ENCODE assay signal across 18 cellular contexts in genomic region chr11:115134886-115135285, GRCh38.
"Had no signal": no experiment of that assay in that cellular context is flagged by ENCODE, and none has a peak within 500 bp of the region (broad histone marks: within the 10 kb centered on the region; RNA-seq: fewer than 3 reads in every experiment).

No MANE protein-coding gene starts in this region.

- H3K4me1 ChIP-seq: colonic mucosa, esophagus muscularis mucosa, sigmoid colon, upper lobe of right lung had no signal

- DNase-seq: activated CD4-positive, alpha-beta T cell treated with anti-CD3 and anti-CD28 coated beads, Interleukin-2, amount 10 ng/mL, durations not matched to agents 24 days and 14 days; activated CD4-positive, CD25-positive, alpha-beta regulatory T cell; activated CD8-positive, alpha-beta memory T cell treated with anti-CD3 and anti-CD28 coated beads, Interleukin-2, amount 50 U/mL, for 48 hours; activated CD8-positive, alpha-beta T cell treated with anti-CD3 and anti-CD28 coated beads, Interleukin-2, amount 10 ng/mL, durations not matched to agents 7 days and 5 days; activated gamma-delta T cell; activated T-cell treated with anti-CD3 and anti-CD28 coated beads, Interleukin-2, amount 50 U/mL, for 72 hours; colonic mucosa; hypothalamus; kidney glomerular epithelial cell; mesendoderm; nephron progenitor cell; sigmoid colon; upper lobe of right lung had no signal

- H3K27me3 Mint-ChIP-seq: activated CD4-positive, alpha-beta T cell treated with anti-CD3 and anti-CD28 coated beads, Interleukin-2, amount 10 ng/mL, durations not matched to agents 24 days and 14 days had no signal

- H3K9me3 ChIP-seq: colonic mucosa, esophagus muscularis mucosa, sigmoid colon, thoracic aorta, upper lobe of right lung had no signal

- H3K4me3 Mint-ChIP-seq: activated CD4-positive, alpha-beta T cell treated with anti-CD3 and anti-CD28 coated beads, Interleukin-2, amount 10 ng/mL, durations not matched to agents 24 days and 14 days; activated CD8-positive, alpha-beta T cell treated with anti-CD3 and anti-CD28 coated beads, Interleukin-2, amount 10 ng/mL, durations not matched to agents 7 days and 5 days; activated T-cell treated with anti-CD3 and anti-CD28 coated beads, Interleukin-2, amount 50 U/mL, for 72 hours; nephron progenitor cell; stimulated activated effector memory CD8-positive, alpha-beta T cell treated with anti-CD3 and anti-CD28 coated beads, Interleukin-12 subunit alpha, Interleukin-12 subunit beta, amount 100 ng/mL, for 72 hours had no signal

- H3K4me3 ChIP-seq: cardiac muscle cell, colonic mucosa, esophagus muscularis mucosa, sigmoid colon, thoracic aorta, upper lobe of right lung had no signal

- H3K36me3 ChIP-seq: cardiac muscle cell, colonic mucosa, esophagus muscularis mucosa, sigmoid colon, thoracic aorta, upper lobe of right lung had no signal

- H3K9me3 Mint-ChIP-seq: activated CD4-positive, alpha-beta T cell treated with anti-CD3 and anti-CD28 coated beads, Interleukin-2, amount 10 ng/mL, durations not matched to agents 24 days and 14 days; activated T-cell treated with anti-CD3 and anti-CD28 coated beads, Interleukin-2, amount 50 U/mL, for 72 hours; nephron progenitor cell; stimulated activated effector memory CD8-positive, alpha-beta T cell treated with anti-CD3 and anti-CD28 coated beads, Interleukin-12 subunit alpha, Interleukin-12 subunit beta, amount 100 ng/mL, for 72 hours had no signal

- H3K36me3 Mint-ChIP-seq: activated naive CD4-positive, alpha-beta T cell treated with anti-CD3 and anti-CD28 coated beads, Interleukin-2, amount 50 U/mL, for 72 hours; stimulated activated effector memory CD8-positive, alpha-beta T cell treated with anti-CD3 and anti-CD28 coated beads, Interleukin-12 subunit alpha, Interleukin-12 subunit beta, amount 100 ng/mL, for 72 hours had no signal

- H3K27ac ChIP-seq: cardiac muscle cell, colonic mucosa, esophagus muscularis mucosa, sigmoid colon, thoracic aorta, upper lobe of right lung had no signal

- H3K27ac Mint-ChIP-seq: activated CD4-positive, alpha-beta T cell treated with anti-CD3 and anti-CD28 coated beads, Interleukin-2, amount 10 ng/mL, durations not matched to agents 24 days and 14 days; activated CD8-positive, alpha-beta T cell treated with anti-CD3 and anti-CD28 coated beads, Interleukin-2, amount 10 ng/mL, durations not matched to agents 7 days and 5 days; activated naive CD4-positive, alpha-beta T cell treated with anti-CD3 and anti-CD28 coated beads, Interleukin-2, amount 50 U/mL, for 72 hours; activated T-cell treated with anti-CD3 and anti-CD28 coated beads, Interleukin-2, amount 50 U/mL, for 72 hours; nephron progenitor cell; stimulated activated effector memory CD8-positive, alpha-beta T cell treated with anti-CD3 and anti-CD28 coated beads, Interleukin-12 subunit alpha, Interleukin-12 subunit beta, amount 100 ng/mL, for 72 hours had no signal

- ATAC-seq: activated CD8-positive, alpha-beta T cell treated with anti-CD3 and anti-CD28 coated beads, Interleukin-2, amount 10 ng/mL, durations not matched to agents 7 days and 5 days; activated naive CD4-positive, alpha-beta T cell treated with anti-CD3 and anti-CD28 coated beads, Interleukin-2, amount 50 U/mL, for 72 hours; activated T-cell treated with anti-CD3 and anti-CD28 coated beads, Interleukin-2, amount 50 U/mL, for 72 hours; stimulated activated effector memory CD8-positive, alpha-beta T cell treated with anti-CD3 and anti-CD28 coated beads, Interleukin-12 subunit alpha, Interleukin-12 subunit beta, amount 100 ng/mL, for 72 hours; upper lobe of right lung had no signal

- H3K27me3 ChIP-seq: cardiac muscle cell, colonic mucosa, esophagus muscularis mucosa, sigmoid colon, upper lobe of right lung had no signal

- H3K4me1 Mint-ChIP-seq: activated CD4-positive, alpha-beta T cell treated with anti-CD3 and anti-CD28 coated beads, Interleukin-2, amount 10 ng/mL, durations not matched to agents 24 days and 14 days; stimulated activated effector memory CD8-positive, alpha-beta T cell treated with anti-CD3 and anti-CD28 coated beads, Interleukin-12 subunit alpha, Interleukin-12 subunit beta, amount 100 ng/mL, for 72 hours had no signal
